8 cellular contexts compared by ENCODE assay signal in the genomic region with DNA sequence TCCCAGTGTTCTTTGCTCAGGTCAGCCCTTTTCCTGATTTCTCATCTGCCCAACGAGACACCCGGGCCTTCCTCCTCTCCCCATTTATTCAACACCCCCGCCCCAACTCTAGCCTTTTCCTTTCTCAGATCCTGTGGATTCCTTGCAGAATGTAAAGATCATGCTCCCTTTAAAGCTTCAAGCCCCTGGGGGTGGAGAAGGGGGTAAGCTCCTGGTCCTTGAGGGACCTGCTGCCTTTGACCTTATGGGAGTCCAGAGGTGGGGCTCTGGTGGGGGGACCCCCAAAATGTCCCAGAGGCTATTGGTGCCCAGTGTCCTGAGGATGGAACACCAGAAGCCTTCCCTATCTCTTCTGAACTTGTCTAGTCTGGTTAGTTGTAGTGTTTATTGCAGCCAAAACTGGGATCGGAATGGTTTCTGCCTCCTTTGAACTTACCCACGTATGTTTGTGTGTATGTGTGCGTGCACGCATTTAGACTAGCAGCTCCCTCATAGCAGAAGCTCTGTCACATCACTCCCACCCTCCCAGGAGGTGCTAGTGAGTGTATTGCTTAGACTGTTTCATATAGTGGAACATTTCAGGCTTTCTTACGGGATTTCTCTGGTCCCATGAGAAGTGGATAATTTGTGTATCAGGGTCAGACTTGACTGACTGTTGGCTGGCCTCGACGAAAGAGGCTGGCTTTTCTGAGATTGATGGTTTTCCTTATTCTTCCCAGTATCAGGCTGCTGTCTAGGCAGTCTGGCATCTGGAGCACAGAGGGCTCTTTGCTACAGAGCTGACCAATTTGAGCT. TPM values are rescaled to one million over a fixed set of nuclear protein-coding genes. Genes with fewer than 3 reads are reported as not detected.
DNase-seq lines count a peak whose midpoint lies in the region; ATAC-seq and TF ChIP-seq lines count a peak whose summit lies in the region.

No MANE protein-coding gene starts in this region.

- peaks cover 0 to 7% (median 0%) of the 10 kb centered on the region in 7 donors for H3K27me3 ChIP-seq in spleen (replicated peaks in 1 of 7)

- H3K27ac ChIP-seq in spleen, result peak overlapping the region in 1 of 8 donors; percentile 14

- WGBS in spleen, 5 donors, result 35 to 52% (median 45%) methylated on average over 10 of the region's 10 CpGs

- ATAC-seq in GM19397 (IDR thresholded peaks at IDR 0.05; ENCODE audit: unreplicated experiment), result no peak

- no peak for TF ChIP-seq CTCF in glutamatergic neuron (IDR thresholded peaks at IDR 0.05; ENCODE audit: partially characterized antibody, unreplicated experiment)
- TF ChIP-seq CTCF in spleen (IDR thresholded peaks at IDR 0.05 in 8 of 11, conservative IDR thresholded peaks at IDR 0.05 in 3 of 11), result no peak

- H3K9me3 Mint-ChIP-seq in activated T-cell treated with anti-CD3 and anti-CD28 coated beads, Interleukin-2, amount 50 U/mL, for 24 hours, result no peaks in the 10 kb centered on the region
- peaks cover 10% of the 10 kb centered on the region for H3K9me3 Mint-ChIP-seq in glutamatergic neuron (ENCODE audit: unreplicated experiment)

- H3K36me3 ChIP-seq in spleen, result peaks cover 0 to 26% (median 0%) of the 10 kb centered on the region in 6 donors

- peak overlapping the region in 6 of 8 donors; percentile 67 to 96 (median 86) for H3K4me3 ChIP-seq in spleen

- H3K27ac Mint-ChIP-seq in activated T-cell treated with anti-CD3 and anti-CD28 coated beads, Interleukin-2, amount 50 U/mL, for 24 hours, result peak overlapping the region; percentile 90
- peak overlapping the region; percentile 87 for H3K27ac Mint-ChIP-seq in glutamatergic neuron (ENCODE audit: unreplicated experiment)

- H3K36me3 Mint-ChIP-seq in activated T-cell treated with anti-CD3 and anti-CD28 coated beads, Interleukin-2, amount 50 U/mL, for 24 hours (ENCODE audit: low read depth), result peaks cover 39% of the 10 kb centered on the region
- H3K36me3 Mint-ChIP-seq in glutamatergic neuron (ENCODE audit: unreplicated experiment), result no peaks in the 10 kb centered on the region

- H3K4me1 Mint-ChIP-seq in activated T-cell treated with anti-CD3 and anti-CD28 coated beads, Interleukin-2, amount 50 U/mL, for 24 hours (ENCODE audit: low read depth), result peaks cover 54% of the 10 kb centered on the region
- H3K4me1 Mint-ChIP-seq in glutamatergic neuron (ENCODE audit: low read depth, unreplicated experiment), result peaks cover 20% of the 10 kb centered on the region

- intact Hi-C loops in spleen (cut with DNase I; ENCODE audit: low total_unique reads), result loop anchor here (10.0 kb wide), 1 partner anchor 93 kb away; no protein-coding TSS in a partner anchor

- TF ChIP-seq POLR2A in spleen (IDR thresholded peaks at IDR 0.05), result no peak

- DNase-seq in NCI-H82 (lab: John Stamatoyannopoulos, UW) (peak; percentile 12), NCI-H82 treated with DMSO at 0.1 percent for 48 hours (lab: John Stamatoyannopoulos, UW; ENCODE audit: unreplicated experiment) (no peak), glutamatergic neuron (peak; percentile 34), spleen (no peak), NCI-H2081 treated with DMSO at 0.1 percent for 48 hours (lab: John Stamatoyannopoulos, UW) (no peak), NCI-H187 (lab: John Stamatoyannopoulos, UW) (no peak)
- peak; percentile 38 for DNase-seq in activated T-cell treated with anti-CD3 and anti-CD28 coated beads, Interleukin-2, amount 50 U/mL, for 24 hours

- peaks cover 8% of the 10 kb centered on the region for H3K27me3 Mint-ChIP-seq in activated T-cell treated with anti-CD3 and anti-CD28 coated beads, Interleukin-2, amount 50 U/mL, for 24 hours
- peaks cover 18% of the 10 kb centered on the region for H3K27me3 Mint-ChIP-seq in glutamatergic neuron (ENCODE audit: unreplicated experiment)

- peak overlapping the region; percentile 91 for H3K4me3 Mint-ChIP-seq in activated T-cell treated with anti-CD3 and anti-CD28 coated beads, Interleukin-2, amount 50 U/mL, for 24 hours
- peak overlapping the region; percentile 79 for H3K4me3 Mint-ChIP-seq in glutamatergic neuron (ENCODE audit: unreplicated experiment)

- H3K4me1 ChIP-seq in spleen, result peaks cover 12 to 70% (median 44%) of the 10 kb centered on the region in 6 donors

- H3K9me3 ChIP-seq in spleen, result no peaks in the 10 kb centered on the region

RNA-seq across cellular contexts. Expression of a gene that starts 1.1 kb away (rescaled TPM):
- total RNA-seq in glutamatergic neuron (ENCODE audit: unreplicated experiment) (4.8 TPM), spleen (10 to 100 TPM; 40.5 to 50.2 (median 43.8) TPM)
- 10 to 100 TPM in 1 of 3 donors, 1 to 10 TPM in 2; 7.6 to 13.7 (median 8.3) TPM for polyA plus RNA-seq in spleen

Comparison
In these comparisons a context has a peak if more than half of its experiments do, and no peak if none do; other contexts are left out.
1. DNase-seq: peak in NCI-H82 (single experiment), activated T-cell treated with anti-CD3 and anti-CD28 coated beads, Interleukin-2, amount 50 U/mL, for 24 hours (single experiment) and glutamatergic neuron (single experiment); none in NCI-H82 treated with DMSO at 0.1 percent for 48 hours (single experiment), spleen (single experiment), NCI-H2081 treated with DMSO at 0.1 percent for 48 hours (single experiment) and NCI-H187 (0 of 2).